In the genomic region with DNA sequence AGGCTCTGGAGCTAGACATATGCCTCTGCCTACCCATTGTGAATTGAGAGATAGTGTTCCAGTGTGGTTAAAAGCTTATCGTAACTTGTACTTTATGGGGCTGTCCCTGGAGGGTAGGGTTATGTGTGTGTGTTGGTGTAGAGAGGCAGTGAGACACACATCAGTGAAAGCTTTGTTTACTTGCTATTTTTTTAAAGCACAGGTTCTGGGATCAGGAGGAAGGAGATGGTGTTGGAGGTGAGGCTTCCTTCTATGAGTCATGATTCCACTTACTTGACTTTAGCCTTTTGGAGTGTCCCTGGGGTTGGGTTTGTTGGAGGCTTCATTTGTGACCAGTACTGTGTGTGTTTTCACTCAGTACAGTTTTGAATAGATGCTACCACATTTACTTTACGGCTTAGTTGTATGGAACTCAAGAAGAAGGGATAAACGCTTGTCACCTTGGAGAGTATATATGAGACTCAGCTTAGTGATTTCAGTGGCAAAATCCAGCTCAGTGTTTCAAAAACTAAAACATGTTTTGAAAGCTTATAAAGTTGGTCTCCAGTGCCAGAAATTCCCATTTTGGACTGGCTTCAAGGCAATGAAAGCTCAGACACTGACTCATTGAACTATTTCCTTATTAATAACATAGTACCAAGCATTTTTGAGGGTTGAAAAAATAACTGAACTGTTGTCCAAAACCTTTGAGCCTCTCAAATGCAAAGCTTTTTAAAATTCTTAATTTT, we compare ENCODE assay signal across 11 cellular contexts.
DNase-seq lines count a peak whose midpoint lies in the region; ATAC-seq, FAIRE-seq and TF ChIP-seq lines count a peak whose summit lies in the region.
"Had no signal": no experiment of that assay in that cellular context is flagged by ENCODE, and none has a peak within 500 bp of the region (broad histone marks: within the 10 kb centered on the region; RNA-seq: fewer than 3 reads in every experiment).

No MANE protein-coding gene starts in this region.

- TF ChIP-seq CTCF in SK-N-SH (IDR thresholded peaks at IDR 0.05) (no peak), fibroblast of the aortic adventitia (IDR thresholded peaks at IDR 0.05; ENCODE audit: insufficient read depth, low read length) (no peak), pancreas (IDR thresholded peaks at IDR 0.05) (no peak), HFFc6 (IDR thresholded peaks at IDR 0.05) (no peak)

- H3K27me3 ChIP-seq in SK-N-SH (ENCODE audit: insufficient read depth) (no peaks in the 10 kb centered on the region), pancreas (no peaks in the 10 kb centered on the region)

- peaks cover 21% of the 10 kb centered on the region for H3K9me3 Mint-ChIP-seq in T-helper 2 cell treated with Interferon-gamma antibody and Interleukin-4, amounts not matched to agents 5 μg/mL and 100 μg/mL, for 36 hours
- peaks cover 58% of the 10 kb centered on the region for H3K9me3 Mint-ChIP-seq in HFFc6
- peaks cover 19% of the 10 kb centered on the region for H3K9me3 Mint-ChIP-seq in activated T-helper 1 cell treated with anti-CD3 and anti-CD28 coated beads, Interleukin-12 subunit alpha, Interleukin-12 subunit beta, Interleukin-2, Interleukin-4 antibody, amounts not matched to agents 30 ng/mL and 10 ng/mL and 1 ng/mL, durations not matched to agents 14 hours and 24 hours and 36 hours

- no peaks in the 10 kb centered on the region for H3K36me3 ChIP-seq in SK-N-SH (replicated peaks in 1 of 2; ENCODE audit: control insufficient read depth in 1 of 2, insufficient read depth in 2 of 2, low read length in 1 of 2)
- no peaks in the 10 kb centered on the region for H3K36me3 ChIP-seq in pancreas

- intact Hi-C loops in pancreas (cut with DNase I): no loop called here
- intact Hi-C loops in activated T-helper 1 cell treated with anti-CD3 and anti-CD28 coated beads, Interleukin-12 subunit alpha, Interleukin-12 subunit beta, Interleukin-2, Interleukin-4 antibody, amounts not matched to agents 30 ng/mL and 10 ng/mL and 1 ng/mL, durations not matched to agents 14 hours and 24 hours and 36 hours (cut with micrococcal nuclease): no loop called here

- no peaks in the 10 kb centered on the region for H3K9me2 ChIP-seq in SK-N-SH

- H3K27me3 Mint-ChIP-seq in T-helper 2 cell treated with Interferon-gamma antibody and Interleukin-4, amounts not matched to agents 5 μg/mL and 100 μg/mL, for 36 hours (ENCODE audit: low read depth): no peaks in the 10 kb centered on the region
- H3K27me3 Mint-ChIP-seq in HFFc6 (ENCODE audit: insufficient read depth): no peaks in the 10 kb centered on the region
- H3K27me3 Mint-ChIP-seq in activated T-helper 1 cell treated with anti-CD3 and anti-CD28 coated beads, Interleukin-12 subunit alpha, Interleukin-12 subunit beta, Interleukin-2, Interleukin-4 antibody, amounts not matched to agents 30 ng/mL and 10 ng/mL and 1 ng/mL, durations not matched to agents 14 hours and 24 hours and 36 hours (ENCODE audit: insufficient read depth): no peaks in the 10 kb centered on the region

- H3K4me1 Mint-ChIP-seq in T-helper 2 cell treated with Interferon-gamma antibody and Interleukin-4, amounts not matched to agents 5 μg/mL and 100 μg/mL, for 36 hours (ENCODE audit: low read depth): no peaks in the 10 kb centered on the region
- H3K4me1 Mint-ChIP-seq in HFFc6 (ENCODE audit: low read depth): no peaks in the 10 kb centered on the region
- no peaks in the 10 kb centered on the region for H3K4me1 Mint-ChIP-seq in activated T-helper 1 cell treated with anti-CD3 and anti-CD28 coated beads, Interleukin-12 subunit alpha, Interleukin-12 subunit beta, Interleukin-2, Interleukin-4 antibody, amounts not matched to agents 30 ng/mL and 10 ng/mL and 1 ng/mL, durations not matched to agents 14 hours and 24 hours and 36 hours (ENCODE audit: low read depth)

- peak overlapping the region in 1 of 2 experiments; percentile 34; a peak in 2 of 4 replicates for H3K4me3 ChIP-seq in SK-N-SH (ENCODE audit: low read depth in 2 of 2, low read length in 1 of 2)
- H3K4me3 ChIP-seq in fibroblast of the aortic adventitia (ENCODE audit: low read depth, low read length): no peak overlapping the region
- no peak overlapping the region for H3K4me3 ChIP-seq in pancreas

- POLR2A ChIA-PET in SK-N-SH (lab: Yijun Ruan, JAX): no interaction called here

- ATAC-seq in pancreas (peak in 3 of 4 donors; percentile 56 to 72 (median 67)), HG02623 (IDR thresholded peaks at IDR 0.05; ENCODE audit: unreplicated experiment) (no peak)
- ATAC-seq: activated naive CD4-positive, alpha-beta T cell treated with anti-CD3 and anti-CD28 coated beads, Interleukin-2, amount 50 U/mL, for 72 hours had no signal

- no peak overlapping the region for H3K4me3 Mint-ChIP-seq in T-helper 2 cell treated with Interferon-gamma antibody and Interleukin-4, amounts not matched to agents 5 μg/mL and 100 μg/mL, for 36 hours
- H3K4me3 Mint-ChIP-seq in HFFc6: no peak overlapping the region
- H3K4me3 Mint-ChIP-seq in activated T-helper 1 cell treated with anti-CD3 and anti-CD28 coated beads, Interleukin-12 subunit alpha, Interleukin-12 subunit beta, Interleukin-2, Interleukin-4 antibody, amounts not matched to agents 30 ng/mL and 10 ng/mL and 1 ng/mL, durations not matched to agents 14 hours and 24 hours and 36 hours: no peak overlapping the region
- H3K4me3 Mint-ChIP-seq: T-helper 1 cell treated with Interleukin-12 subunit alpha and Interleukin-12 subunit beta and Interleukin-4 antibody, amounts not matched to agents 30 μg/mL and 1 μg/mL, for 36 hours had no signal

- TF ChIP-seq RAD21 in SK-N-SH (IDR thresholded peaks at IDR 0.05; ENCODE audit: low read length): no peak

- peak overlapping the region; percentile 61; the same call in 1 of the 2 replicates for H2AFZ ChIP-seq in SK-N-SH (ENCODE audit: low read depth)

- TF ChIP-seq EP300 in SK-N-SH (IDR thresholded peaks at IDR 0.05; ENCODE audit: borderline replicate concordance in 1 of 2, low read depth in 1 of 2, low read length in 1 of 2): peak in 1 of 2 experiments; percentile 55; a peak in 2 of 4 replicates

- no peaks in the 10 kb centered on the region for H3K36me3 Mint-ChIP-seq in T-helper 2 cell treated with Interferon-gamma antibody and Interleukin-4, amounts not matched to agents 5 μg/mL and 100 μg/mL, for 36 hours (ENCODE audit: low read depth)
- H3K36me3 Mint-ChIP-seq in HFFc6 (ENCODE audit: low read depth): peaks cover 6% of the 10 kb centered on the region; the same call in 1 of the 2 replicates
- no peaks in the 10 kb centered on the region for H3K36me3 Mint-ChIP-seq in activated T-helper 1 cell treated with anti-CD3 and anti-CD28 coated beads, Interleukin-12 subunit alpha, Interleukin-12 subunit beta, Interleukin-2, Interleukin-4 antibody, amounts not matched to agents 30 ng/mL and 10 ng/mL and 1 ng/mL, durations not matched to agents 14 hours and 24 hours and 36 hours (ENCODE audit: low read depth)
- H3K36me3 Mint-ChIP-seq: activated naive CD4-positive, alpha-beta T cell treated with anti-CD3 and anti-CD28 coated beads, Interleukin-2, amount 50 U/mL, for 72 hours had no signal

- H3K4me1 ChIP-seq in SK-N-SH (ENCODE audit: control insufficient read depth in 1 of 2, insufficient read depth in 2 of 2, low read depth in 1 of 2, low read length in 1 of 2) (peaks cover 2 to 42% of the 10 kb centered on the region in 2 experiments), pancreas (peaks cover 0 to 6% (median 0%) of the 10 kb centered on the region in 3 donors)

- no peaks in the 10 kb centered on the region for H4K20me1 ChIP-seq in SK-N-SH (ENCODE audit: insufficient read depth)

- CTCF ChIA-PET in SK-N-SH (lab: Yijun Ruan, JAX): interaction anchor here (0.8 to 0.9 kb wide), 2 partner anchors 32 to 49 kb away, joined by 3 read pairs; no protein-coding TSS in a partner anchor

- H3K79me2 ChIP-seq in SK-N-SH (ENCODE audit: insufficient read depth): no peaks in the 10 kb centered on the region

- H3K27ac ChIP-seq in SK-N-SH (ENCODE audit: low read depth in 2 of 2, low read length in 1 of 2) (peak overlapping the region; percentile 84 to 90; a peak in 3 of 4 replicates), pancreas (peak overlapping the region in 2 of 4 donors; percentile 14 to 41)

- H3F3A ChIP-seq in SK-N-SH (replicated peaks; ENCODE audit: insufficient read depth): peaks cover 26% of the 10 kb centered on the region

- H3K4me2 ChIP-seq in SK-N-SH: peak overlapping the region; percentile 59

- WGBS in SK-N-SH (ENCODE audit: low lambda C conversion rate): 38% methylated on average over 3 of the region's 3 CpGs
- WGBS in pancreas, 2 donors: 72 to 90% methylated on average over 3 of the region's 3 CpGs

- FAIRE-seq in pancreas (lab: Jason Lieb, UNC): no peak

- no peaks in the 10 kb centered on the region for H3K9me3 ChIP-seq in SK-N-SH
- no peaks in the 10 kb centered on the region for H3K9me3 ChIP-seq in pancreas

- H3K27ac Mint-ChIP-seq in T-helper 2 cell treated with Interferon-gamma antibody and Interleukin-4, amounts not matched to agents 5 μg/mL and 100 μg/mL, for 36 hours: no peak overlapping the region
- no peak overlapping the region for H3K27ac Mint-ChIP-seq in HFFc6
- H3K27ac Mint-ChIP-seq in activated T-helper 1 cell treated with anti-CD3 and anti-CD28 coated beads, Interleukin-12 subunit alpha, Interleukin-12 subunit beta, Interleukin-2, Interleukin-4 antibody, amounts not matched to agents 30 ng/mL and 10 ng/mL and 1 ng/mL, durations not matched to agents 14 hours and 24 hours and 36 hours: no peak overlapping the region
- H3K27ac Mint-ChIP-seq: activated naive CD4-positive, alpha-beta T cell treated with anti-CD3 and anti-CD28 coated beads, Interleukin-2, amount 50 U/mL, for 72 hours; T-helper 1 cell treated with Interleukin-12 subunit alpha and Interleukin-12 subunit beta and Interleukin-4 antibody, amounts not matched to agents 30 μg/mL and 1 μg/mL, for 36 hours had no signal

- H3K9ac ChIP-seq in SK-N-SH: peak overlapping the region; percentile 36; the same call in 1 of the 2 replicates

- DNase-seq in AG08395 (ENCODE audit: low spot score) (peak; percentile 59), SK-N-SH (no peak), fibroblast of the aortic adventitia (ENCODE audit: low read depth) (peak; percentile 89), pancreas (no peak), HFFc6 (no peak)
- DNase-seq in T-helper 2 cell treated with Interferon-gamma antibody and Interleukin-4, amounts not matched to agents 5 μg/mL and 100 μg/mL, for 36 hours (ENCODE audit: low spot score): no peak
- DNase-seq in activated T-helper 1 cell treated with anti-CD3 and anti-CD28 coated beads, Interleukin-12 subunit alpha, Interleukin-12 subunit beta, Interleukin-2, Interleukin-4 antibody, amounts not matched to agents 30 ng/mL and 10 ng/mL and 1 ng/mL, durations not matched to agents 14 hours and 24 hours and 36 hours (ENCODE audit: low spot score): no peak
- DNase-seq: C1 segment of cervical spinal cord had no signal

TF ChIP-seq in SK-N-SH, 30 proteins besides CTCF, POLR2A, EP300 and RAD21 (continues in another document):
- TF ChIP-seq RXRA (IDR thresholded peaks at IDR 0.05; ENCODE audit: borderline replicate concordance, low read depth): no peak
- no peak for TF ChIP-seq MXI1 (IDR thresholded peaks at IDR 0.05; ENCODE audit: low read depth, low read length)
- TF ChIP-seq NFIC (IDR thresholded peaks at IDR 0.05; ENCODE audit: borderline replicate concordance): peak; percentile 81
- TF ChIP-seq TEAD4 (IDR thresholded peaks at IDR 0.05; ENCODE audit: borderline replicate concordance, insufficient read depth): peak; percentile 18; the same call in 1 of the 2 replicates
- peak; percentile 59; the same call in 1 of the 2 replicates for TF ChIP-seq FOSL2 (IDR thresholded peaks at IDR 0.05; ENCODE audit: borderline replicate concordance, low read depth)

Comparison
In these comparisons a context has a peak if more than half of its experiments do, and no peak if none do; other contexts are left out.
1. DNase-seq: peak in AG08395 (single experiment) and fibroblast of the aortic adventitia (single experiment); none in SK-N-SH (single experiment), pancreas (0 of 6), T-helper 2 cell treated with Interferon-gamma antibody and Interleukin-4, amounts not matched to agents 5 μg/mL and 100 μg/mL, for 36 hours (single experiment), HFFc6 (single experiment) and activated T-helper 1 cell treated with anti-CD3 and anti-CD28 coated beads, Interleukin-12 subunit alpha, Interleukin-12 subunit beta, Interleukin-2, Interleukin-4 antibody, amounts not matched to agents 30 ng/mL and 10 ng/mL and 1 ng/mL, durations not matched to agents 14 hours and 24 hours and 36 hours (single experiment).